ENCODE assay signal across 21 cellular contexts in genomic region chr4:159428975-159429692, GRCh38.
DNase-seq lines count a peak whose midpoint lies in the region; ATAC-seq, FAIRE-seq and TF ChIP-seq lines count a peak whose summit lies in the region.
"Had no signal": no experiment of that assay in that cellular context is flagged by ENCODE, and none has a peak within 500 bp of the region (broad histone marks: within the 10 kb centered on the region; RNA-seq: fewer than 3 reads in every experiment).

No MANE protein-coding gene starts in this region.

- no peak for DNase-seq in activated CD8-positive, alpha-beta memory T cell treated with anti-CD3 and anti-CD28 coated beads, Interleukin-2, amount 10 ng/mL, durations not matched to agents 7 days and 5 days
- DNase-seq in activated CD8-positive, alpha-beta memory T cell treated with anti-CD3 and anti-CD28 coated beads, Interleukin-2, amount 50 U/mL, for 4 hours = no peak
- DNase-seq in OCI-M1 (lab: John Stamatoyannopoulos, UW) (peak; percentile 16), left kidney (ENCODE audit: low read depth, low spot score) (peak; percentile 26), thoracic aorta (ENCODE audit: low spot score) (no peak), PC-9 (no peak), NCI-H2029 (lab: John Stamatoyannopoulos, UW) (no peak), GM12891 (ENCODE audit: insufficient read length, low spot score) (no peak)
- DNase-seq: activated CD4-positive, alpha-beta T cell treated with anti-CD3 and anti-CD28 coated beads, Interleukin-2, amount 50 U/mL, for 48 hours; activated naive CD8-positive, alpha-beta T cell treated with anti-CD3 and anti-CD28 coated beads, Interleukin-2, amount 50 U/mL, for 24 hours; caudate nucleus; CD4-positive, alpha-beta memory T cell; GOT3; naive B cell; NCI-H446 treated with DMSO at 0.1 percent for 48 hours; PC-3; stimulated activated CD4-positive, alpha-beta T cell treated with anti-CD3 and anti-CD28 coated beads, Interleukin-15, amount 100 ng/mL, for 24 hours had no signal

- CTCF ChIA-PET in activated CD8-positive, alpha-beta memory T cell treated with anti-CD3 and anti-CD28 coated beads, Interleukin-2, amount 10 ng/mL, durations not matched to agents 7 days and 5 days (lab: Charles Lee) = no interaction called here
- CTCF ChIA-PET in PC-9 (lab: Charles Lee) = no interaction called here

- H3K27me3 Mint-ChIP-seq in activated CD8-positive, alpha-beta memory T cell treated with anti-CD3 and anti-CD28 coated beads, Interleukin-2, amount 10 ng/mL, durations not matched to agents 7 days and 5 days = peaks cover 24% of the 10 kb centered on the region
- H3K27me3 Mint-ChIP-seq: activated naive CD8-positive, alpha-beta T cell treated with anti-CD3 and anti-CD28 coated beads, Interleukin-2, amount 50 U/mL, for 24 hours; naive B cell had no signal

- H3K27ac Mint-ChIP-seq in activated CD8-positive, alpha-beta memory T cell treated with anti-CD3 and anti-CD28 coated beads, Interleukin-2, amount 10 ng/mL, durations not matched to agents 7 days and 5 days = no peak overlapping the region
- H3K27ac Mint-ChIP-seq: activated naive CD8-positive, alpha-beta T cell treated with anti-CD3 and anti-CD28 coated beads, Interleukin-2, amount 50 U/mL, for 24 hours; activated T-helper 1 cell treated with anti-CD3 and anti-CD28 coated beads, Interleukin-12 subunit alpha, Interleukin-12 subunit beta, Interleukin-2, Interleukin-4 antibody, amounts not matched to agents 30 ng/mL and 10 ng/mL and 1 ng/mL, durations not matched to agents 14 hours and 24 hours and 36 hours; CD4-positive, alpha-beta memory T cell; naive B cell had no signal

- H3K4me3 ChIP-seq in thoracic aorta (peak overlapping the region; percentile 36), PC-9 (no peak overlapping the region)
- H3K4me3 ChIP-seq: prostate gland, vagina had no signal

- peaks cover 0 to 29% of the 10 kb centered on the region in 2 donors for H3K4me1 ChIP-seq in thoracic aorta (ENCODE audit: control insufficient read depth in 1 of 2, low read depth in 2 of 2)
- H3K4me1 ChIP-seq in PC-9 (replicated peaks; ENCODE audit: insufficient read depth) = no peaks in the 10 kb centered on the region
- H3K4me1 ChIP-seq: prostate gland, vagina had no signal

- TF ChIP-seq CTCF in thoracic aorta (IDR thresholded peaks at IDR 0.05) = no peak
- no peak for TF ChIP-seq CTCF in PC-9 (conservative IDR thresholded peaks at IDR 0.05)

- H3K9me3 Mint-ChIP-seq in activated CD8-positive, alpha-beta memory T cell treated with anti-CD3 and anti-CD28 coated beads, Interleukin-2, amount 10 ng/mL, durations not matched to agents 7 days and 5 days (ENCODE audit: low read depth) = no peaks in the 10 kb centered on the region
- H3K9me3 Mint-ChIP-seq: activated naive CD8-positive, alpha-beta T cell treated with anti-CD3 and anti-CD28 coated beads, Interleukin-2, amount 50 U/mL, for 24 hours; activated T-helper 1 cell treated with anti-CD3 and anti-CD28 coated beads, Interleukin-12 subunit alpha, Interleukin-12 subunit beta, Interleukin-2, Interleukin-4 antibody, amounts not matched to agents 30 ng/mL and 10 ng/mL and 1 ng/mL, durations not matched to agents 14 hours and 24 hours and 36 hours; CD4-positive, alpha-beta memory T cell had no signal

- no peaks in the 10 kb centered on the region for H4K20me1 ChIP-seq in PC-9 (ENCODE audit: insufficient read depth)

- H3K79me2 ChIP-seq in PC-9 (ENCODE audit: low read depth) = no peaks in the 10 kb centered on the region

- ATAC-seq in activated CD8-positive, alpha-beta memory T cell treated with anti-CD3 and anti-CD28 coated beads, Interleukin-2, amount 10 ng/mL, durations not matched to agents 7 days and 5 days = peak; percentile 27
- no peak for ATAC-seq in thoracic aorta (ENCODE audit: insufficient number of reproducible peaks, low FRiP score, low read depth)
- ATAC-seq: PC-3 had no signal

- POLR2A ChIA-PET in PC-9 (lab: Charles Lee; ENCODE audit: unreplicated experiment) = interaction anchor here (0.7 kb wide), 1 partner anchor 87 kb away, joined by 5 read pairs; no protein-coding TSS in a partner anchor

- no peak overlapping the region for H3K4me3 Mint-ChIP-seq in activated CD8-positive, alpha-beta memory T cell treated with anti-CD3 and anti-CD28 coated beads, Interleukin-2, amount 10 ng/mL, durations not matched to agents 7 days and 5 days
- H3K4me3 Mint-ChIP-seq: activated naive CD8-positive, alpha-beta T cell treated with anti-CD3 and anti-CD28 coated beads, Interleukin-2, amount 50 U/mL, for 24 hours; activated T-helper 1 cell treated with anti-CD3 and anti-CD28 coated beads, Interleukin-12 subunit alpha, Interleukin-12 subunit beta, Interleukin-2, Interleukin-4 antibody, amounts not matched to agents 30 ng/mL and 10 ng/mL and 1 ng/mL, durations not matched to agents 14 hours and 24 hours and 36 hours; naive B cell had no signal

- intact Hi-C loops in PC-9 (cut with micrococcal nuclease; ENCODE audit: unreplicated experiment) = no loop called here

- H2AFZ ChIP-seq in PC-9 = no peak overlapping the region

- H3K27me3 ChIP-seq in thoracic aorta (replicated peaks; ENCODE audit: insufficient read depth) (no peaks in the 10 kb centered on the region), PC-9 (ENCODE audit: insufficient read depth, low read depth) (no peaks in the 10 kb centered on the region)
- H3K27me3 ChIP-seq: vagina had no signal

- no TSS peak for BruUV-seq in PC-9 (replicated peaks; lab: Mats Ljungman, UMichigan)

- H3K27ac ChIP-seq in thoracic aorta = no peak overlapping the region
- no peak overlapping the region for H3K27ac ChIP-seq in PC-9
- H3K27ac ChIP-seq: prostate gland, vagina had no signal

- H3K36me3 ChIP-seq in thoracic aorta = no peaks in the 10 kb centered on the region
- no peaks in the 10 kb centered on the region for H3K36me3 ChIP-seq in PC-9 (ENCODE audit: low read depth)
- H3K36me3 ChIP-seq: prostate gland, vagina had no signal

- no peaks in the 10 kb centered on the region for H3F3A ChIP-seq in PC-9 (ENCODE audit: insufficient read depth, low read depth)

- no peaks in the 10 kb centered on the region for H3K9me3 ChIP-seq in thoracic aorta
- H3K9me3 ChIP-seq in PC-9 (ENCODE audit: insufficient read depth, low read depth) = no peaks in the 10 kb centered on the region
- H3K9me3 ChIP-seq: prostate gland, vagina had no signal

- H3K36me3 Mint-ChIP-seq in activated CD8-positive, alpha-beta memory T cell treated with anti-CD3 and anti-CD28 coated beads, Interleukin-2, amount 10 ng/mL, durations not matched to agents 7 days and 5 days = no peaks in the 10 kb centered on the region
- H3K36me3 Mint-ChIP-seq: CD4-positive, alpha-beta memory T cell; naive B cell had no signal

- H3K4me2 ChIP-seq in PC-9 = no peak overlapping the region

- H3K4me1 Mint-ChIP-seq in activated CD8-positive, alpha-beta memory T cell treated with anti-CD3 and anti-CD28 coated beads, Interleukin-2, amount 10 ng/mL, durations not matched to agents 7 days and 5 days = peaks cover 8% of the 10 kb centered on the region

- H3K9me2 ChIP-seq in PC-9 (ENCODE audit: insufficient read depth) = no peaks in the 10 kb centered on the region

- TF ChIP-seq POLR2A in GM12891 (IDR thresholded peaks at IDR 0.05; ENCODE audit: low read depth, low read length) = no peak

- no peak for FAIRE-seq in GM12891 (lab: Jason Lieb, UNC)
- FAIRE-seq: TTC549 had no signal

TF ChIP-seq in GM12891, 5 proteins besides CTCF, POLR2A, EP300 and RAD21:
- TF ChIP-seq POLR2AphosphoS5 (IDR thresholded peaks at IDR 0.05; ENCODE audit: low read depth, low read length) (no peak), POU2F2 (IDR thresholded peaks at IDR 0.05; ENCODE audit: low read depth, low read length) (no peak)

Comparison
In these comparisons a context has a peak if more than half of its experiments do, and no peak if none do; other contexts are left out.
1. DNase-seq: peak in OCI-M1 (single experiment) and left kidney (single experiment); none in activated CD8-positive, alpha-beta memory T cell treated with anti-CD3 and anti-CD28 coated beads, Interleukin-2, amount 10 ng/mL, durations not matched to agents 7 days and 5 days (single experiment), activated CD8-positive, alpha-beta memory T cell treated with anti-CD3 and anti-CD28 coated beads, Interleukin-2, amount 50 U/mL, for 4 hours (single experiment), thoracic aorta (single experiment), PC-9 (0 of 2), NCI-H2029 (single experiment) and GM12891 (single experiment).